ENCODE assay signal across 8 cellular contexts in the genomic region with DNA sequence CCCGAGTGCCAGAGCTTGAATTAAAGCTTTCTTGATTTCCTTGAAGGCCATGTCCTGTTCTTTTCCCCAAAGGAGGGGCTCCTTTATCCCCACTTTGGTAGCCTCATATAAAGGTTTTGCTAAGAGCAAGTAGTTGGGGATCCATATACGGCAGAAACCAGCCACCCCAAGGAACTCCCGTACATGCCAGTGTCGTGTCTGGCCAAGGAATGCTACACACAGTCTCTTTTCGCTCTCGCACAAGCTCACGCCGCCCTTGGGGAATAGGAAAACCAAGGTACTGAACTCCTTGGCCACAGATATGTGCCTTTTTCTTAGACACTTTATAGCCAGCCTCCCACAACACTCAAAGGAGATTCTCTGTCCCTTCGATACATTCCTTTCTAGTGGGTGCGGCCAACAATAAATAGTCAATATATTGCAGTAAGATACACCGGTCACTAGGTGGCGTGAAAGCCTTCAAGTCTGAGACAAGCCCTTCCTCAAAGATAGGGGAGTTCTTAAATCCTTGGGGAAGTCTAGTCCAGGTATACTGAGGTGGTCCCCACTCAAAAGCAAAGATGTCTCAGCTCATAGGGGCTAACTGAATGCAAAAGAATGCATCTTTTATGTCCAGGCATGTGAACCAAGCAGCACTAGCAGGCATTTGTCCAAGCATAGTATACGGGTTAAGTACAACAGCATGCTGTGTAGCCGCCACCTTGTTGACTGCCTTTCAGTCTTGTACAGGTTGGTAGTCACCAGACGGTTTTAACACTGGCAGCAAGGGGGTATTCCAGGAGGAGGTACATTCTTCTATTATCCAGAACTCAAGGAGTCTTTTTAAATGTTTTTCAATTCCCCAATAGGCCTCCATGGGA. TPM values are rescaled to one million over a fixed set of nuclear protein-coding genes. Genes with fewer than 3 reads are reported as not detected.
DNase-seq lines count a peak whose midpoint lies in the region; ATAC-seq and TF ChIP-seq lines count a peak whose summit lies in the region.

No MANE protein-coding gene starts in this region.

- H3K27me3 Mint-ChIP-seq in natural killer cell (ENCODE audit: low read depth in 2 of 2): peaks cover 4 to 41% of the 10 kb centered on the region in 2 donors

- no peak for TF ChIP-seq POLR2A in NB4 (IDR thresholded peaks at IDR 0.05; ENCODE audit: extremely low read depth, insufficient read length)
- TF ChIP-seq POLR2A in erythroblast (IDR thresholded peaks at IDR 0.05; ENCODE audit: low read length): no peak

- intact Hi-C loops in natural killer cell (cut with micrococcal nuclease): loop anchor here (1.0 kb wide), 1 partner anchor 421 kb away; no protein-coding TSS in a partner anchor

- H3K36me3 Mint-ChIP-seq in natural killer cell: no peaks in the 10 kb centered on the region

- no peak overlapping the region for H3K4me3 ChIP-seq in NB4 (ENCODE audit: low read depth, low read length)

- ATAC-seq in GM19023 (IDR thresholded peaks at IDR 0.05; ENCODE audit: unreplicated experiment): peak; percentile 71
- ATAC-seq in natural killer cell: peak in 1 of 3 donors; percentile 50
- no peak for ATAC-seq in GM18517 (IDR thresholded peaks at IDR 0.05; ENCODE audit: unreplicated experiment)

- no peak overlapping the region for H3K27ac Mint-ChIP-seq in natural killer cell

- H3K4me1 Mint-ChIP-seq in natural killer cell: peaks cover 0 to 5% of the 10 kb centered on the region in 2 donors

- no peaks in the 10 kb centered on the region for H3K9me3 Mint-ChIP-seq in natural killer cell

- DNase-seq in COLO829 (ENCODE audit: low spot score): peak; percentile 33
- peak; percentile 58 for DNase-seq in NB4 (ENCODE audit: low read depth)
- DNase-seq in SW 1271 (lab: John Stamatoyannopoulos, UW): peak; percentile 3 to 22
- DNase-seq in erythroblast (lab: John Stamatoyannopoulos, UW): peak; percentile 58 to 73
- DNase-seq in natural killer cell: no peak
- DNase-seq in mesenteric fat pad (ENCODE audit: low spot score): no peak

- TF ChIP-seq CTCF in NB4 (IDR thresholded peaks at IDR 0.05; ENCODE audit: low read depth, low read length) (peak; percentile 50), natural killer cell (IDR thresholded peaks at IDR 0.05) (peak; percentile 36)

- no peak overlapping the region for H3K4me3 Mint-ChIP-seq in natural killer cell

RNA-seq across cellular contexts. Expression of a gene that starts 57.8 kb away (rescaled TPM):
- total RNA-seq in natural killer cell (not detected), mesenteric fat pad (not detected)

Comparison
In these comparisons a context has a peak if more than half of its experiments do, and no peak if none do; other contexts are left out.
1. DNase-seq: peak in COLO829 (single experiment), NB4 (single experiment), SW 1271 (2 of 2) and erythroblast (2 of 2); none in natural killer cell (single experiment) and mesenteric fat pad (single experiment).